Comparison of ENCODE assay signal across 8 cellular contexts in genomic region chr2:72886505-72887031, GRCh38. TPM values are rescaled to one million over a fixed set of nuclear protein-coding genes. Genes with fewer than 3 reads are reported as not detected.
DNase-seq lines count a peak whose midpoint lies in the region; ATAC-seq and TF ChIP-seq lines count a peak whose summit lies in the region.

No MANE protein-coding gene starts in this region.

- no peak for ATAC-seq in body of pancreas
- no peak for ATAC-seq in HG02885 (IDR thresholded peaks at IDR 0.05; ENCODE audit: poor library complexity, unreplicated experiment)
- ATAC-seq in HG02642 (IDR thresholded peaks at IDR 0.05; ENCODE audit: poor library complexity, unreplicated experiment): no peak

- DNase-seq in HFF-Myc (ENCODE audit: extremely low read depth, low read depth) (no peak), body of pancreas (no peak), SIG-M5 treated with dmso at 0.1 percent for 504 hours (lab: John Stamatoyannopoulos, UW; ENCODE audit: unreplicated experiment) (no peak), HCEC 1CT (no peak)

- intact Hi-C loops in body of pancreas (cut with DNase I): loop anchor here (5.0 kb wide), 1 partner anchor 36 kb away; no protein-coding TSS in a partner anchor

- TF ChIP-seq POLR2A in body of pancreas (IDR thresholded peaks at IDR 0.05): no peak

- no peaks in the 10 kb centered on the region for H3K27me3 ChIP-seq in body of pancreas

- H3K9me3 ChIP-seq in body of pancreas (no peaks in the 10 kb centered on the region), mesodermal cell (ENCODE audit: control insufficient read depth, low read length) (no peaks in the 10 kb centered on the region)

- peaks cover 0 to 1% of the 10 kb centered on the region in 2 donors for H3K36me3 ChIP-seq in body of pancreas (replicated peaks in 1 of 2; ENCODE audit: insufficient read depth in 1 of 2, low read depth in 2 of 2)
- peaks cover 4% of the 10 kb centered on the region for H3K36me3 ChIP-seq in mesodermal cell (ENCODE audit: control insufficient read depth, insufficient read depth, low read length)

- peaks cover 39% of the 10 kb centered on the region for H3K4me1 ChIP-seq in body of pancreas
- H3K4me1 ChIP-seq in mesodermal cell (ENCODE audit: control insufficient read depth, insufficient read depth, low read length, poor library complexity, severe bottlenecking): peaks cover 11% of the 10 kb centered on the region

- WGBS in body of pancreas, 2 donors: 31 to 55% methylated on average over 5 to 7 of the region's 7 CpGs
- WGBS in mesodermal cell (ENCODE audit: insufficient coverage in 2 of 2), 2 experiments: 63 to 68% methylated on average over 4 to 6 of the region's 7 CpGs

- no peak for TF ChIP-seq CTCF in 22Rv1 (IDR thresholded peaks at IDR 0.05)
- no peak for TF ChIP-seq CTCF in HFF-Myc (IDR thresholded peaks at IDR 0.05; ENCODE audit: low read depth, low read length, missing control alignments)
- TF ChIP-seq CTCF in body of pancreas (IDR thresholded peaks at IDR 0.05): no peak

- peak overlapping the region; percentile 55 for H3K4me3 ChIP-seq in HFF-Myc (replicated peaks; ENCODE audit: low read depth, low read length)
- H3K4me3 ChIP-seq in body of pancreas: peak overlapping the region in 1 of 2 donors; percentile 30
- H3K4me3 ChIP-seq in mesodermal cell (ENCODE audit: extremely low read depth, insufficient read depth, low read length, poor library complexity, severe bottlenecking): peak overlapping the region; percentile 57

- H3K27ac ChIP-seq in 22Rv1 (peak overlapping the region; percentile 97), body of pancreas (peak overlapping the region; percentile 53 to 97 (median 96)), mesodermal cell (ENCODE audit: low read depth, low read length, severe bottlenecking) (no peak overlapping the region)

RNA-seq across cellular contexts. Expression of gene SPR, which starts 0.6 kb away (rescaled TPM):
- 10 to 100 TPM; 62.6 to 84.6 TPM for total RNA-seq in body of pancreas
- 11.0 TPM for polyA plus RNA-seq in mesodermal cell (2013, experiment 1 of 2)
- polyA plus RNA-seq in mesodermal cell (2013, experiment 2 of 2): 9.8 TPM

RNA-seq across cellular contexts. Expression of gene EMX1, which starts 30.8 kb away (rescaled TPM):
- total RNA-seq in body of pancreas: under 1 TPM; 0.26 to 0.33 TPM
- polyA plus RNA-seq in mesodermal cell (2013, experiment 1 of 2): 0.92 TPM
- polyA plus RNA-seq in mesodermal cell (2013, experiment 2 of 2): 0.61 TPM
